ENCODE assay signal across 2 cellular contexts in the genomic region with DNA sequence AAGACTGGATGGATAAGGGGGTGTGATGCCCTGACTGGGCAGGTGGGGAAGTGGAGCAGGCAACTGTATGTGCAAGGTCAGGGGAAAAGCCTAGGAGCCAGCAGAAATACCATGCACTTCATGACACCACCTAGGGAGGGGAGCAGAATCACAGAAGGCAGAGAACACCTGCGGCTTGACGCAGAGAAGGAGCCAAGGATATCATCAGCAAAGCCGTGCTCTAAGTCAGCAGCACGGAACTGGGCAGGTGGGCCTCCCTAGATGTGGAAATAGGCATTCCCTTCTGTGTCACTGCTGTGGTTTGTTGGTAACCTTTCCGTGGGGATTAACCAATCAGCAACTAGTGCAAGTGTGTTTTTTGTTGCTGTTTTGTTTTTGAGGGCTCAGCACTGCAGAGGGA.
TF ChIP-seq lines count a peak whose summit lies in the region.

No MANE protein-coding gene starts in this region.

TF ChIP-seq in HEK293, 187 proteins besides CTCF, POLR2A, EP300 and RAD21 (continues in another document):
- TF ChIP-seq ZNF626 (tag by site-specific recombination; IDR thresholded peaks at IDR 0.05) = no peak
- no peak for TF ChIP-seq ZNF221 (tag by site-specific recombination; IDR thresholded peaks at IDR 0.05; ENCODE audit: borderline replicate concordance)
- no peak for TF ChIP-seq ZSCAN16 (tag by site-specific recombination; IDR thresholded peaks at IDR 0.05)
- TF ChIP-seq, protein P1, sequence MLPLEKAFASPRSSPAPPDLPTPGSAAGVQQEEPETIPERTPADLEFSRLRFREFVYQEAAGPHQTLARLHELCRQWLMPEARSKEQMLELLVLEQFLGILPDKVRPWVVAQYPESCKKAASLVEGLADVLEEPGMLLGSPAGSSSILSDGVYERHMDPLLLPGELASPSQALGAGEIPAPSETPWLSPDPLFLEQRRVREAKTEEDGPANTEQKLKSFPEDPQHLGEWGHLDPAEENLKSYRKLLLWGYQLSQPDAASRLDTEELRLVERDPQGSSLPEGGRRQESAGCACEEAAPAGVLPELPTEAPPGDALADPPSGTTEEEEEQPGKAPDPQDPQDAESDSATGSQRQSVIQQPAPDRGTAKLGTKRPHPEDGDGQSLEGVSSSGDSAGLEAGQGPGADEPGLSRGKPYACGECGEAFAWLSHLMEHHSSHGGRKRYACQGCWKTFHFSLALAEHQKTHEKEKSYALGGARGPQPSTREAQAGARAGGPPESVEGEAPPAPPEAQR (tag by site-specific recombination; IDR thresholded peaks at IDR 0.05) = no peak
- no peak for TF ChIP-seq ZNF629 (tag by site-specific recombination; IDR thresholded peaks at IDR 0.05)
- no peak for TF ChIP-seq ZNF394 (tag by site-specific recombination; IDR thresholded peaks at IDR 0.05; ENCODE audit: borderline replicate concordance)
- no peak for TF ChIP-seq ZBTB1 (tag by site-specific recombination; IDR thresholded peaks at IDR 0.05)
- no peak for TF ChIP-seq YY2 (tag by site-specific recombination; IDR thresholded peaks at IDR 0.05)
- no peak for TF ChIP-seq ZNF423 (tag by site-specific recombination; IDR thresholded peaks at IDR 0.05)
- TF ChIP-seq, protein P2, sequence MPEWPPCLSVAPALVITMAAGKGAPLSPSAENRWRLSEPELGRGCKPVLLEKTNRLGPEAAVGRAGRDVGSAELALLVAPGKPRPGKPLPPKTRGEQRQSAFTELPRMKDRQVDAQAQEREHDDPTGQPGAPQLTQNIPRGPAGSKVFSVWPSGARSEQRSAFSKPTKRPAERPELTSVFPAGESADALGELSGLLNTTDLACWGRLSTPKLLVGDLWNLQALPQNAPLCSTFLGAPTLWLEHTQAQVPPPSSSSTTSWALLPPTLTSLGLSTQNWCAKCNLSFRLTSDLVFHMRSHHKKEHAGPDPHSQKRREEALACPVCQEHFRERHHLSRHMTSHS (tag by site-specific recombination; IDR thresholded peaks at IDR 0.05) = no peak
- no peak for TF ChIP-seq ZBTB21 (tag by site-specific recombination; IDR thresholded peaks at IDR 0.05)
- TF ChIP-seq GFI1B (tag by site-specific recombination; IDR thresholded peaks at IDR 0.05) = no peak
- TF ChIP-seq ZNF324 (tag by site-specific recombination; IDR thresholded peaks at IDR 0.05) = no peak
- no peak for TF ChIP-seq ZNF169 (tag by site-specific recombination; IDR thresholded peaks at IDR 0.05)
- TF ChIP-seq SCRT1 (tag by site-specific recombination; IDR thresholded peaks at IDR 0.05; ENCODE audit: borderline replicate concordance) = peak; percentile 74; the same call in 1 of the 2 replicates
- TF ChIP-seq ZNF707 (tag by site-specific recombination; IDR thresholded peaks at IDR 0.05) = no peak
- TF ChIP-seq ZNF473 (tag by site-specific recombination; IDR thresholded peaks at IDR 0.05) = no peak
- TF ChIP-seq ZBTB17 (tag by site-specific recombination; IDR thresholded peaks at IDR 0.05) = peak; percentile 41; the same call in 1 of the 2 replicates
- TF ChIP-seq ZBTB8A (tag by site-specific recombination; IDR thresholded peaks at IDR 0.05) = no peak
- TF ChIP-seq ZNF670 (tag by site-specific recombination; IDR thresholded peaks at IDR 0.05; ENCODE audit: low read depth) = no peak
- no peak for TF ChIP-seq ZNF837 (tag by site-specific recombination; IDR thresholded peaks at IDR 0.05)
- TF ChIP-seq SP7 (tag by site-specific recombination; IDR thresholded peaks at IDR 0.05) = no peak
- no peak for TF ChIP-seq ZNF2 (tag by site-specific recombination; IDR thresholded peaks at IDR 0.05)
- TF ChIP-seq, protein P3, sequence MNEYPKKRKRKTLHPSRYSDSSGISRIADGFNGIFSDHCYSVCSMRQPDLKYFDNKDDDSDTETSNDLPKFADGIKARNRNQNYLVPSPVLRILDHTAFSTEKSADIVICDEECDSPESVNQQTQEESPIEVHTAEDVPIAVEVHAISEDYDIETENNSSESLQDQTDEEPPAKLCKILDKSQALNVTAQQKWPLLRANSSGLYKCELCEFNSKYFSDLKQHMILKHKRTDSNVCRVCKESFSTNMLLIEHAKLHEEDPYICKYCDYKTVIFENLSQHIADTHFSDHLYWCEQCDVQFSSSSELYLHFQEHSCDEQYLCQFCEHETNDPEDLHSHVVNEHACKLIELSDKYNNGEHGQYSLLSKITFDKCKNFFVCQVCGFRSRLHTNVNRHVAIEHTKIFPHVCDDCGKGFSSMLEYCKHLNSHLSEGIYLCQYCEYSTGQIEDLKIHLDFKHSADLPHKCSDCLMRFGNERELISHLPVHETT (tag by site-specific recombination; IDR thresholded peaks at IDR 0.05) = no peak
- TF ChIP-seq ZNF654 (tag by site-specific recombination; IDR thresholded peaks at IDR 0.05; ENCODE audit: low read depth) = no peak
- TF ChIP-seq, protein P4, sequence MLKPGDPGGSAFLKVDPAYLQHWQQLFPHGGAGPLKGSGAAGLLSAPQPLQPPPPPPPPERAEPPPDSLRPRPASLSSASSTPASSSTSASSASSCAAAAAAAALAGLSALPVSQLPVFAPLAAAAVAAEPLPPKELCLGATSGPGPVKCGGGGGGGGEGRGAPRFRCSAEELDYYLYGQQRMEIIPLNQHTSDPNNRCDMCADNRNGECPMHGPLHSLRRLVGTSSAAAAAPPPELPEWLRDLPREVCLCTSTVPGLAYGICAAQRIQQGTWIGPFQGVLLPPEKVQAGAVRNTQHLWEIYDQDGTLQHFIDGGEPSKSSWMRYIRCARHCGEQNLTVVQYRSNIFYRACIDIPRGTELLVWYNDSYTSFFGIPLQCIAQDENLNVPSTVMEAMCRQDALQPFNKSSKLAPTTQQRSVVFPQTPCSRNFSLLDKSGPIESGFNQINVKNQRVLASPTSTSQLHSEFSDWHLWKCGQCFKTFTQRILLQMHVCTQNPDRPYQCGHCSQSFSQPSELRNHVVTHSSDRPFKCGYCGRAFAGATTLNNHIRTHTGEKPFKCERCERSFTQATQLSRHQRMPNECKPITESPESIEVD (tag by site-specific recombination; IDR thresholded peaks at IDR 0.05) = no peak
- no peak for TF ChIP-seq ZFP41 (tag by site-specific recombination; IDR thresholded peaks at IDR 0.05; ENCODE audit: borderline replicate concordance)
- TF ChIP-seq ZNF660 (tag by site-specific recombination; IDR thresholded peaks at IDR 0.05) = no peak

TF ChIP-seq in GM12878, 131 proteins besides CTCF, POLR2A, EP300 and RAD21:
- TF ChIP-seq TCF3 (IDR thresholded peaks at IDR 0.05; ENCODE audit: borderline replicate concordance, insufficient read depth, low read depth, low read length) = no peak
- TF ChIP-seq ESRRA (IDR thresholded peaks at IDR 0.05; ENCODE audit: low read length) = no peak
- TF ChIP-seq, protein P5, sequence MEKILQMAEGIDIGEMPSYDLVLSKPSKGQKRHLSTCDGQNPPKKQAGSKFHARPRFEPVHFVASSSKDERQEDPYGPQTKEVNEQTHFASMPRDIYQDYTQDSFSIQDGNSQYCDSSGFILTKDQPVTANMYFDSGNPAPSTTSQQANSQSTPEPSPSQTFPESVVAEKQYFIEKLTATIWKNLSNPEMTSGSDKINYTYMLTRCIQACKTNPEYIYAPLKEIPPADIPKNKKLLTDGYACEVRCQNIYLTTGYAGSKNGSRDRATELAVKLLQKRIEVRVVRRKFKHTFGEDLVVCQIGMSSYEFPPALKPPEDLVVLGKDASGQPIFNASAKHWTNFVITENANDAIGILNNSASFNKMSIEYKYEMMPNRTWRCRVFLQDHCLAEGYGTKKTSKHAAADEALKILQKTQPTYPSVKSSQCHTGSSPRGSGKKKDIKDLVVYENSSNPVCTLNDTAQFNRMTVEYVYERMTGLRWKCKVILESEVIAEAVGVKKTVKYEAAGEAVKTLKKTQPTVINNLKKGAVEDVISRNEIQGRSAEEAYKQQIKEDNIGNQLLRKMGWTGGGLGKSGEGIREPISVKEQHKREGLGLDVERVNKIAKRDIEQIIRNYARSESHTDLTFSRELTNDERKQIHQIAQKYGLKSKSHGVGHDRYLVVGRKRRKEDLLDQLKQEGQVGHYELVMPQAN (conservative IDR thresholded peaks at IDR 0.05) = no peak
- TF ChIP-seq RAD51 (IDR thresholded peaks at IDR 0.05) = no peak
- TF ChIP-seq HDAC6 (IDR thresholded peaks at IDR 0.05; ENCODE audit: unreplicated experiment) = no peak
- no peak for TF ChIP-seq STAT3 (IDR thresholded peaks at IDR 0.05; ENCODE audit: low read depth, low read length)
TF ChIP-seq in GM12878: peak in this region for 0.
